7 cellular contexts compared by ENCODE assay signal in the genomic region with DNA sequence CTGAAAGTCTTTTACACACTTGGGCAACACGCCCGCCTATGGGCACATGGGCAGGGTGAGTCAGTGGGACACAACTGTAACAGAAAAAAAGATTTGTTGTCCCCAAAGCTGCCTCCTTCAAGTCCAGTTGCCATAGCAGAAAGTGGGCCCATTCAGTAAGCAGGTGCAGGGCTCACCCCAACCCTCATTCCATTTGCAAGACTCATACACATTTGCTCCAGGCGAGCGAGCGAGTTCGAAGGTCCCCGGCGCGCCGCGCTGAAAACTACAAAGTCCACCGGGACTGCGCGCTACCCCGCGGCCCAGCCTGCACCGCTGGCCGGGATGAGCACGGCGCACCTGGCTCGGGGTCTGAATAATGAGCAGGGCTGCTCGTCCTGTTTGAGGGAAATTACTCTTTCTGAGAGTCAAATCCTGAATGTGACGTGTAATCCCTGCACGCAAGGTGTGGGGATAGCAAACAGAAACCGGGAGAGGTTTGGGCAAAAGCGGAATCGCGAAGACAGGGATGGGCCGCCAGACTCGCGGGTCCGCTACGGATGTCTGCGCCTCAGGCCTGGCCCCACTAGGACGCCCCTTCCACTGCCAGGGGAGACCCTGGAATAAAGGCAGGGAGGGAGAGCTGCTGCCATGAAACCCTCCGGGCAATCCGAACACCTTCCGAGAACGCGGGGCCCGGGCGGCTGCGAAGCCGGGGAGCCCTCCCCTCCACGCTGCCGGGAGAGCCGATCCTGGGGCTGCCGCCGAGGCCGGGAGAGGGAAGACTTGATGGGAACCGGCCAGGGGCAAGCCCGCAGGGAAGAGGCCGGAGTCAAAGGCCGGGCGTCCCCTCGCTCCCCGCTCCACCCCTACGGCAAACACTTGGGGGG. TPM values are rescaled to one million over a fixed set of nuclear protein-coding genes. Genes with fewer than 3 reads are reported as not detected.
A peak's percentile ranks its signal among the peaks of the same experiment; 100 is the strongest.
DNase-seq lines count a peak whose midpoint lies in the region; ATAC-seq and TF ChIP-seq lines count a peak whose summit lies in the region.

No MANE protein-coding gene starts in this region.

- DNase-seq in activated B cell treated with CpG ODN at 0.5 μM for 24 hours (no peak), right atrium auricular region (ENCODE audit: low spot score) (peak; percentile 57), posterior cingulate gyrus (peak in 8 of 10 donors; percentile 46 to 91 (median 70)), BE2C (no peak), immature natural killer cell (no peak)

- H3K27ac ChIP-seq in right atrium auricular region = peak overlapping the region; percentile 41 to 71

- peaks cover 15% of the 10 kb centered on the region for H3K4me1 Mint-ChIP-seq in activated B cell treated with CpG ODN at 0.5 μM for 24 hours
- H3K4me1 Mint-ChIP-seq in immature natural killer cell = no peaks in the 10 kb centered on the region

- H3K4me3 ChIP-seq in right atrium auricular region = peak overlapping the region; percentile 57 to 61
- no peak overlapping the region for H3K4me3 ChIP-seq in BE2C (ENCODE audit: low read depth, low read length)

- TF ChIP-seq CTCF in activated B cell treated with CpG ODN at 0.5 μM for 24 hours (IDR thresholded peaks at IDR 0.05) (no peak), right atrium auricular region (IDR thresholded peaks at IDR 0.05) (no peak), BE2C (IDR thresholded peaks at IDR 0.05; ENCODE audit: low read depth, low read length) (no peak)

- CTCF ChIA-PET in activated B cell treated with CpG ODN at 0.5 μM for 24 hours (lab: Charles Lee) = no interaction called here

- H3K36me3 ChIP-seq in right atrium auricular region = no peaks in the 10 kb centered on the region
- no peaks in the 10 kb centered on the region for H3K36me3 ChIP-seq in BE2C

- POLR2A ChIA-PET in activated B cell treated with CpG ODN at 0.5 μM for 24 hours (lab: Charles Lee) = no interaction called here

- H3K27me3 ChIP-seq in right atrium auricular region (no peaks in the 10 kb centered on the region), BE2C (peaks cover 40% of the 10 kb centered on the region)

- H3K4me3 Mint-ChIP-seq in activated B cell treated with CpG ODN at 0.5 μM for 24 hours (peak overlapping the region; percentile 4), immature natural killer cell (peak overlapping the region in 2 of 5 donors; percentile 5 to 15)

- H3K36me3 Mint-ChIP-seq in activated B cell treated with CpG ODN at 0.5 μM for 24 hours (ENCODE audit: low read depth) (no peaks in the 10 kb centered on the region), immature natural killer cell (no peaks in the 10 kb centered on the region)

- peaks cover 0 to 16% of the 10 kb centered on the region in 2 donors for H3K4me1 ChIP-seq in right atrium auricular region
- H3K4me1 ChIP-seq in BE2C = no peaks in the 10 kb centered on the region

- H3K27me3 Mint-ChIP-seq in activated B cell treated with CpG ODN at 0.5 μM for 24 hours = peaks cover 30% of the 10 kb centered on the region
- H3K27me3 Mint-ChIP-seq in immature natural killer cell (ENCODE audit: low read depth in 3 of 3) = peaks cover 8 to 22% (median 13%) of the 10 kb centered on the region in 3 donors

- no peaks in the 10 kb centered on the region for H3K9me3 Mint-ChIP-seq in activated B cell treated with CpG ODN at 0.5 μM for 24 hours
- peaks cover 0 to 3% (median 0%) of the 10 kb centered on the region in 6 donors for H3K9me3 Mint-ChIP-seq in immature natural killer cell

- H3K27ac Mint-ChIP-seq in activated B cell treated with CpG ODN at 0.5 μM for 24 hours (no peak overlapping the region), immature natural killer cell (no peak overlapping the region)

- intact Hi-C loops in activated B cell treated with CpG ODN at 0.5 μM for 24 hours (cut with micrococcal nuclease) (no loop called here), posterior cingulate gyrus (cut with DNase I) (loop anchor here (5.0 to 10.0 kb wide), 2 partner anchors 42 to 61 kb away; no protein-coding TSS in a partner anchor)

- ATAC-seq in HG03354 (IDR thresholded peaks at IDR 0.05; ENCODE audit: poor library complexity, severe bottlenecking, unreplicated experiment) = peak; percentile 6
- no peak for ATAC-seq in activated B cell treated with CpG ODN at 0.5 μM for 24 hours (ENCODE audit: low read depth)
- no peak for ATAC-seq in GM21390 (IDR thresholded peaks at IDR 0.05; ENCODE audit: unreplicated experiment)

- no peaks in the 10 kb centered on the region for H3K9me3 ChIP-seq in right atrium auricular region
- H3K9me3 ChIP-seq in BE2C = no peaks in the 10 kb centered on the region

RNA-seq across cellular contexts. Expression of a gene that starts 1.0 kb away (rescaled TPM):
- total RNA-seq in activated B cell treated with CpG ODN at 0.5 μM for 24 hours (not detected in 2 replicates), right atrium auricular region (10 to 100 TPM; 26.3 to 31.4 TPM)
- polyA plus RNA-seq in BE2C (2012; ENCODE audit: insufficient read depth, insufficient read length, low read depth) = not detected
- not detected for polyA plus RNA-seq in immature natural killer cell

Comparison
In these comparisons a context has a peak if more than half of its experiments do, and no peak if none do; other contexts are left out.
1. DNase-seq: peak in right atrium auricular region (single experiment) and posterior cingulate gyrus (8 of 10); none in activated B cell treated with CpG ODN at 0.5 μM for 24 hours (single experiment), BE2C (single experiment) and immature natural killer cell (0 of 3).
2. RNA of a gene that starts 1.0 kb away (total RNA-seq): 26.3 to 31.4 TPM in right atrium auricular region; not detected in activated B cell treated with CpG ODN at 0.5 μM for 24 hours; every median in the first group is over 10 times any median in the second.